1 cellular context compared by ENCODE assay signal in genomic region chr14:72926292-72927028, GRCh38.
TF ChIP-seq lines count a peak whose summit lies in the region.

Gene DCAF4 (plus strand): TSS chr14:72926464. CDS start chr14:72937979, 11,515 bp downstream.

TF ChIP-seq in K562, 482 proteins besides CTCF, POLR2A, EP300 and RAD21 (continued from another document and continues in another):
- no peak for TF ChIP-seq PATZ1 (CRISPR knock-in tag; IDR thresholded peaks at IDR 0.05; ENCODE audit: borderline replicate concordance)
- no peak for TF ChIP-seq ATF4 (CRISPR knock-in tag; IDR thresholded peaks at IDR 0.05)
- no peak for TF ChIP-seq ZC3H11A (IDR thresholded peaks at IDR 0.05; ENCODE audit: low read depth, low read length)
- TF ChIP-seq HNRNPLL (IDR thresholded peaks at IDR 0.05; ENCODE audit: low read depth, low read length, poor library complexity, severe bottlenecking): no peak
- no peak for TF ChIP-seq DDX20 (tag; IDR thresholded peaks at IDR 0.05; ENCODE audit: low read depth)
- TF ChIP-seq CBFA2T3 (IDR thresholded peaks at IDR 0.05): no peak
- TF ChIP-seq ZSCAN29 (IDR thresholded peaks at IDR 0.05): no peak
- TF ChIP-seq RBM17 (IDR thresholded peaks at IDR 0.05; ENCODE audit: borderline replicate concordance, low read depth, low read length): no peak
- TF ChIP-seq PHF8 (IDR thresholded peaks at IDR 0.05; ENCODE audit: borderline replicate concordance, low read length): peak; percentile 66; the same call in 1 of the 2 replicates
- no peak for TF ChIP-seq ZNF143 (CRISPR knock-in tag; IDR thresholded peaks at IDR 0.05)
- no peak for TF ChIP-seq FOXM1 (IDR thresholded peaks at IDR 0.05; ENCODE audit: low read depth)
- TF ChIP-seq FOXM1 (CRISPR knock-in tag; IDR thresholded peaks at IDR 0.05; ENCODE audit: low read depth): no peak
- TF ChIP-seq FOXK2 (conservative IDR thresholded peaks at IDR 0.05 in 1 of 2, IDR thresholded peaks at IDR 0.05 in 1 of 2; ENCODE audit: low read depth in 2 of 2): peak; percentile 75 to 79
- TF ChIP-seq CGGBP1 (CRISPR knock-in tag; IDR thresholded peaks at IDR 0.05): no peak
- no peak for TF ChIP-seq BRF1 (IDR thresholded peaks at IDR 0.05; ENCODE audit: borderline replicate concordance, extremely low read depth, insufficient read length)
- no peak for TF ChIP-seq ZFP91 (CRISPR knock-in tag; IDR thresholded peaks at IDR 0.05)
- no peak for TF ChIP-seq ADNP (tag; IDR thresholded peaks at IDR 0.05)
- no peak for TF ChIP-seq DLX4 (CRISPR knock-in tag; IDR thresholded peaks at IDR 0.05)
- TF ChIP-seq ZFP1 (CRISPR knock-in tag; IDR thresholded peaks at IDR 0.05): no peak
- TF ChIP-seq NFATC3 (IDR thresholded peaks at IDR 0.05): no peak
- no peak for TF ChIP-seq E2F5 (CRISPR knock-in tag; IDR thresholded peaks at IDR 0.05)
- peak; percentile 64 for TF ChIP-seq CREB3L1 (IDR thresholded peaks at IDR 0.05; ENCODE audit: borderline replicate concordance, low read depth)
- TF ChIP-seq CLOCK (CRISPR knock-in tag; IDR thresholded peaks at IDR 0.05; ENCODE audit: borderline replicate concordance): no peak
- TF ChIP-seq NFE2L1 (tag; IDR thresholded peaks at IDR 0.05; ENCODE audit: borderline replicate concordance, low read depth): no peak
- no peak for TF ChIP-seq ZNF165 (CRISPR knock-in tag; IDR thresholded peaks at IDR 0.05; ENCODE audit: borderline replicate concordance)
- no peak for TF ChIP-seq OTX1 (CRISPR knock-in tag; IDR thresholded peaks at IDR 0.05)
- TF ChIP-seq USF2 (CRISPR knock-in tag; IDR thresholded peaks at IDR 0.05): no peak
- no peak for TF ChIP-seq XRCC5 (IDR thresholded peaks at IDR 0.05; ENCODE audit: low read depth, low read length)
- no peak for TF ChIP-seq TEAD4 (IDR thresholded peaks at IDR 0.05; ENCODE audit: low read length)
- no peak for TF ChIP-seq TEAD4 (CRISPR knock-in tag; IDR thresholded peaks at IDR 0.05; ENCODE audit: borderline replicate concordance)
- no peak for TF ChIP-seq THRA (IDR thresholded peaks at IDR 0.05)
- peak; percentile 76 for TF ChIP-seq CHD1 (IDR thresholded peaks at IDR 0.05; ENCODE audit: low read length)
- TF ChIP-seq KAT8 (IDR thresholded peaks at IDR 0.05; ENCODE audit: low read depth): no peak
- peak; percentile 29 for TF ChIP-seq CCNT2 (IDR thresholded peaks at IDR 0.05; ENCODE audit: borderline replicate concordance, extremely low read depth, insufficient read length, low read depth, low read length)
- no peak for TF ChIP-seq CBFB (CRISPR knock-in tag; IDR thresholded peaks at IDR 0.05)
- TF ChIP-seq KHSRP (IDR thresholded peaks at IDR 0.05): no peak
